Comparison of ENCODE assay signal across 1 cellular context in genomic region chr15:40092416-40093223, GRCh38.
A peak's percentile ranks its signal among the peaks of the same experiment; 100 is the strongest.
TF ChIP-seq lines count a peak whose summit lies in the region.

No MANE protein-coding gene starts in this region.

TF ChIP-seq in HEK293, 187 proteins besides CTCF, POLR2A, EP300 and RAD21 (continued from another document and continues in another):
- TF ChIP-seq, protein P1, sequence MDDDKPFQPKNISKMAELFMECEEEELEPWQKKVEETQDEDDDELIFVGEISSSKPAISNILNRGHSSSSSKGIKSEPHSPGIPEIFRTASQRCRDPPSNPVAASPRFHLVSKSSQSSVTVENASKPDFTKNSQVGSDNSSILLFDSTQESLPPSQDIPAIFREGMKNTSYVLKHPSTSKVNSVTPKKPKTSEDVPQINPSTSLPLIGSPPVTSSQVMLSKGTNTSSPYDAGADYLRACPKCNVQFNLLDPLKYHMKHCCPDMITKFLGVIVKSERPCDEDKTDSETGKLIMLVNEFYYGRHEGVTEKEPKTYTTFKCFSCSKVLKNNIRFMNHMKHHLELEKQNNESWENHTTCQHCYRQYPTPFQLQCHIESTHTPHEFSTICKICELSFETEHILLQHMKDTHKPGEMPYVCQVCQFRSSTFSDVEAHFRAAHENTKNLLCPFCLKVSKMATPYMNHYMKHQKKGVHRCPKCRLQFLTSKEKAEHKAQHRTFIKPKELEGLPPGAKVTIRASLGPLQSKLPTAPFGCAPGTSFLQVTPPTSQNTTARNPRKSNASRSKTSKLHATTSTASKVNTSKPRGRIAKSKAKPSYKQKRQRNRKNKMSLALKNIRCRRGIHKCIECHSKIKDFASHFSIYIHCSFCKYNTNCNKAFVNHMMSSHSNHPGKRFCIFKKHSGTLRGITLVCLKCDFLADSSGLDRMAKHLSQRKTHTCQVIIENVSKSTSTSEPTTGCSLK (tag by site-specific recombination; IDR thresholded peaks at IDR 0.05) = no peak
- TF ChIP-seq ZNF548 (tag by site-specific recombination; IDR thresholded peaks at IDR 0.05) = no peak
- TF ChIP-seq HOXD13 (CRISPR knock-in tag; IDR thresholded peaks at IDR 0.05; ENCODE audit: borderline replicate concordance) = peak; percentile 87; the same call in 1 of the 2 replicates
- TF ChIP-seq ZXDB (tag by site-specific recombination; IDR thresholded peaks at IDR 0.05) = peak; percentile 98
- no peak for TF ChIP-seq ZNF157 (tag by site-specific recombination; IDR thresholded peaks at IDR 0.05)
- peak; percentile 89 for TF ChIP-seq ZNF639 (tag by site-specific recombination; IDR thresholded peaks at IDR 0.05)
- TF ChIP-seq KLF10 (tag by site-specific recombination; IDR thresholded peaks at IDR 0.05) = 0 out of 2 replicates have a peak, but pooled peaks have one; percentile 50
- no peak for TF ChIP-seq ZNF311 (tag by site-specific recombination; IDR thresholded peaks at IDR 0.05; ENCODE audit: borderline replicate concordance)
- peak; percentile 89 for TF ChIP-seq ZBTB48 (tag by site-specific recombination; IDR thresholded peaks at IDR 0.05)
- TF ChIP-seq SCRT2 (tag by site-specific recombination; IDR thresholded peaks at IDR 0.05) = peak; percentile 57
- peak; percentile 84; the same call in 1 of the 2 replicates for TF ChIP-seq ZNF558 (tag by site-specific recombination; IDR thresholded peaks at IDR 0.05)
- peak; percentile 50 for TF ChIP-seq ZBTB26 (tag by site-specific recombination; optimal IDR thresholded peaks at IDR 0.05)
- TF ChIP-seq KLF16 (tag by site-specific recombination; IDR thresholded peaks at IDR 0.05) = peak; percentile 97
- no peak for TF ChIP-seq ZNF777 (tag by site-specific recombination; IDR thresholded peaks at IDR 0.05; ENCODE audit: borderline replicate concordance)
- peak; percentile 67; the same call in 1 of the 2 replicates for TF ChIP-seq ZNF404 (tag by site-specific recombination; IDR thresholded peaks at IDR 0.05)
- TF ChIP-seq OVOL3 (tag by site-specific recombination; IDR thresholded peaks at IDR 0.05) = peak; percentile 92
- TF ChIP-seq ZNF747 (tag by site-specific recombination; IDR thresholded peaks at IDR 0.05) = no peak
- TF ChIP-seq, protein P2, sequence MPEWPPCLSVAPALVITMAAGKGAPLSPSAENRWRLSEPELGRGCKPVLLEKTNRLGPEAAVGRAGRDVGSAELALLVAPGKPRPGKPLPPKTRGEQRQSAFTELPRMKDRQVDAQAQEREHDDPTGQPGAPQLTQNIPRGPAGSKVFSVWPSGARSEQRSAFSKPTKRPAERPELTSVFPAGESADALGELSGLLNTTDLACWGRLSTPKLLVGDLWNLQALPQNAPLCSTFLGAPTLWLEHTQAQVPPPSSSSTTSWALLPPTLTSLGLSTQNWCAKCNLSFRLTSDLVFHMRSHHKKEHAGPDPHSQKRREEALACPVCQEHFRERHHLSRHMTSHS (tag by site-specific recombination; IDR thresholded peaks at IDR 0.05) = peak; percentile 86
- TF ChIP-seq, protein P3, sequence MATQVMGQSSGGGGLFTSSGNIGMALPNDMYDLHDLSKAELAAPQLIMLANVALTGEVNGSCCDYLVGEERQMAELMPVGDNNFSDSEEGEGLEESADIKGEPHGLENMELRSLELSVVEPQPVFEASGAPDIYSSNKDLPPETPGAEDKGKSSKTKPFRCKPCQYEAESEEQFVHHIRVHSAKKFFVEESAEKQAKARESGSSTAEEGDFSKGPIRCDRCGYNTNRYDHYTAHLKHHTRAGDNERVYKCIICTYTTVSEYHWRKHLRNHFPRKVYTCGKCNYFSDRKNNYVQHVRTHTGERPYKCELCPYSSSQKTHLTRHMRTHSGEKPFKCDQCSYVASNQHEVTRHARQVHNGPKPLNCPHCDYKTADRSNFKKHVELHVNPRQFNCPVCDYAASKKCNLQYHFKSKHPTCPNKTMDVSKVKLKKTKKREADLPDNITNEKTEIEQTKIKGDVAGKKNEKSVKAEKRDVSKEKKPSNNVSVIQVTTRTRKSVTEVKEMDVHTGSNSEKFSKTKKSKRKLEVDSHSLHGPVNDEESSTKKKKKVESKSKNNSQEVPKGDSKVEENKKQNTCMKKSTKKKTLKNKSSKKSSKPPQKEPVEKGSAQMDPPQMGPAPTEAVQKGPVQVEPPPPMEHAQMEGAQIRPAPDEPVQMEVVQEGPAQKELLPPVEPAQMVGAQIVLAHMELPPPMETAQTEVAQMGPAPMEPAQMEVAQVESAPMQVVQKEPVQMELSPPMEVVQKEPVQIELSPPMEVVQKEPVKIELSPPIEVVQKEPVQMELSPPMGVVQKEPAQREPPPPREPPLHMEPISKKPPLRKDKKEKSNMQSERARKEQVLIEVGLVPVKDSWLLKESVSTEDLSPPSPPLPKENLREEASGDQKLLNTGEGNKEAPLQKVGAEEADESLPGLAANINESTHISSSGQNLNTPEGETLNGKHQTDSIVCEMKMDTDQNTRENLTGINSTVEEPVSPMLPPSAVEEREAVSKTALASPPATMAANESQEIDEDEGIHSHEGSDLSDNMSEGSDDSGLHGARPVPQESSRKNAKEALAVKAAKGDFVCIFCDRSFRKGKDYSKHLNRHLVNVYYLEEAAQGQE (tag by site-specific recombination; IDR thresholded peaks at IDR 0.05) = no peak
- TF ChIP-seq ZBTB10 (tag by site-specific recombination; IDR thresholded peaks at IDR 0.05) = peak; percentile 89
- no peak for TF ChIP-seq PRDM2 (tag by site-specific recombination; IDR thresholded peaks at IDR 0.05; ENCODE audit: borderline replicate concordance)
- no peak for TF ChIP-seq SP3 (tag by site-specific recombination; IDR thresholded peaks at IDR 0.05)
- TF ChIP-seq ZNF544 (tag by site-specific recombination; IDR thresholded peaks at IDR 0.05) = no peak
- peak; percentile 66 for TF ChIP-seq ZNF449 (tag by site-specific recombination; IDR thresholded peaks at IDR 0.05)
- TF ChIP-seq ZNF433 (tag by site-specific recombination; IDR thresholded peaks at IDR 0.05; ENCODE audit: low read depth) = no peak
- TF ChIP-seq KLF17 (tag by site-specific recombination; IDR thresholded peaks at IDR 0.05) = peak; percentile 97
- TF ChIP-seq ZNF223 (tag by site-specific recombination; IDR thresholded peaks at IDR 0.05) = peak; percentile 70
- TF ChIP-seq ZBTB7A (tag by site-specific recombination; IDR thresholded peaks at IDR 0.05; ENCODE audit: low read depth) = no peak
- no peak for TF ChIP-seq ZNF169 (tag by site-specific recombination; IDR thresholded peaks at IDR 0.05)
- TF ChIP-seq, protein P4, sequence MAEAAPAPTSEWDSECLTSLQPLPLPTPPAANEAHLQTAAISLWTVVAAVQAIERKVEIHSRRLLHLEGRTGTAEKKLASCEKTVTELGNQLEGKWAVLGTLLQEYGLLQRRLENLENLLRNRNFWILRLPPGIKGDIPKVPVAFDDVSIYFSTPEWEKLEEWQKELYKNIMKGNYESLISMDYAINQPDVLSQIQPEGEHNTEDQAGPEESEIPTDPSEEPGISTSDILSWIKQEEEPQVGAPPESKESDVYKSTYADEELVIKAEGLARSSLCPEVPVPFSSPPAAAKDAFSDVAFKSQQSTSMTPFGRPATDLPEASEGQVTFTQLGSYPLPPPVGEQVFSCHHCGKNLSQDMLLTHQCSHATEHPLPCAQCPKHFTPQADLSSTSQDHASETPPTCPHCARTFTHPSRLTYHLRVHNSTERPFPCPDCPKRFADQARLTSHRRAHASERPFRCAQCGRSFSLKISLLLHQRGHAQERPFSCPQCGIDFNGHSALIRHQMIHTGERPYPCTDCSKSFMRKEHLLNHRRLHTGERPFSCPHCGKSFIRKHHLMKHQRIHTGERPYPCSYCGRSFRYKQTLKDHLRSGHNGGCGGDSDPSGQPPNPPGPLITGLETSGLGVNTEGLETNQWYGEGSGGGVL (tag by site-specific recombination; IDR thresholded peaks at IDR 0.05) = peak; percentile 100
- peak; percentile 70; the same call in 1 of the 2 replicates for TF ChIP-seq ZNF16 (tag by site-specific recombination; IDR thresholded peaks at IDR 0.05; ENCODE audit: low read depth)
- peak; percentile 68; the same call in 1 of the 2 replicates for TF ChIP-seq ZNF624 (tag by site-specific recombination; IDR thresholded peaks at IDR 0.05)
